8 cellular contexts compared by ENCODE assay signal in genomic region chr2:177763532-177764265, GRCh38.
DNase-seq lines count a peak whose midpoint lies in the region; ATAC-seq and TF ChIP-seq lines count a peak whose summit lies in the region.

No MANE protein-coding gene starts in this region.

- no peaks in the 10 kb centered on the region for H3K9me3 ChIP-seq in OCI-LY3 (ENCODE audit: insufficient read depth, low read length)
- H3K9me3 ChIP-seq in fibroblast of lung (ENCODE audit: control insufficient read depth, insufficient read depth, low read depth, low read length), result no peaks in the 10 kb centered on the region
- no peaks in the 10 kb centered on the region for H3K9me3 ChIP-seq in neural cell (ENCODE audit: low read length)

- H3F3A ChIP-seq in neural cell (ENCODE audit: insufficient read depth, low read length, poor library complexity, severe bottlenecking), result no peaks in the 10 kb centered on the region

- no peaks in the 10 kb centered on the region for H3K9me2 ChIP-seq in neural cell (ENCODE audit: insufficient read depth, low read length)

- no peaks in the 10 kb centered on the region for H4K20me1 ChIP-seq in OCI-LY3 (ENCODE audit: insufficient read depth, low read length)
- H4K20me1 ChIP-seq in fibroblast of lung (ENCODE audit: control insufficient read depth, extremely low read depth, insufficient read depth, low read length), result no peaks in the 10 kb centered on the region
- no peaks in the 10 kb centered on the region for H4K20me1 ChIP-seq in neural cell (ENCODE audit: insufficient read depth)

- H2AFZ ChIP-seq in OCI-LY3 (ENCODE audit: low read depth, low read length), result peak overlapping the region; percentile 88
- peak overlapping the region; percentile 44 for H2AFZ ChIP-seq in fibroblast of lung (ENCODE audit: low read length)
- H2AFZ ChIP-seq in neural cell (ENCODE audit: low read depth, low read length), result no peak overlapping the region

- H3K4me1 ChIP-seq in OCI-LY3 (ENCODE audit: low read length), result peaks cover 2% of the 10 kb centered on the region; the same call in 1 of the 2 replicates
- H3K4me1 ChIP-seq in fibroblast of lung (ENCODE audit: control insufficient read depth, extremely low read depth, insufficient read depth, low read length), result no peaks in the 10 kb centered on the region

- no peak overlapping the region for H3K27ac Mint-ChIP-seq in stimulated activated naive CD8-positive, alpha-beta T cell treated with anti-CD3 and anti-CD28 coated beads, Interleukin-15, amount 100 ng/mL, for 72 hours

- DNase-seq in DMS114 treated with DMSO at 0.1 percent for 48 hours (lab: John Stamatoyannopoulos, UW; ENCODE audit: unreplicated experiment) (peak; percentile 32), HT-29 (ENCODE audit: low spot score) (peak; percentile 80), activated T-cell treated with anti-CD3 and anti-CD28 coated beads for 1 hour (ENCODE audit: low read depth) (peak; percentile 69), fibroblast of lung (ENCODE audit: low read depth in 2 of 2) (peak; percentile 54 to 73)
- DNase-seq in stimulated activated naive CD8-positive, alpha-beta T cell treated with anti-CD3 and anti-CD28 coated beads, Interleukin-15, amount 100 ng/mL, for 72 hours, result peak; percentile 74 to 77

- H3K27me3 ChIP-seq in OCI-LY3 (ENCODE audit: low read depth, low read length) (peaks cover 14% of the 10 kb centered on the region), fibroblast of lung (ENCODE audit: control insufficient read depth, insufficient read depth, low read length) (no peaks in the 10 kb centered on the region), neural cell (ENCODE audit: insufficient read depth, low read depth, low read length) (no peaks in the 10 kb centered on the region)

- H3K4me2 ChIP-seq in OCI-LY3 (ENCODE audit: low read length), result peak overlapping the region; percentile 85
- H3K4me2 ChIP-seq in fibroblast of lung (ENCODE audit: extremely low read depth, insufficient read depth, low read length), result peak overlapping the region; percentile 33
- no peak overlapping the region for H3K4me2 ChIP-seq in neural cell (ENCODE audit: low read length)

- H3K27ac ChIP-seq in OCI-LY3 (ENCODE audit: low read length) (no peak overlapping the region), fibroblast of lung (ENCODE audit: insufficient read depth, low read length) (no peak overlapping the region), neural cell (ENCODE audit: low read length) (no peak overlapping the region)

- H3K36me3 ChIP-seq in OCI-LY3 (replicated peaks; ENCODE audit: low read depth, low read length) (no peaks in the 10 kb centered on the region), fibroblast of lung (ENCODE audit: control insufficient read depth, insufficient read depth, low read length) (no peaks in the 10 kb centered on the region), neural cell (ENCODE audit: insufficient read depth, low read length) (no peaks in the 10 kb centered on the region)

- peak; percentile 97 for ATAC-seq in GM21447 (IDR thresholded peaks at IDR 0.05; ENCODE audit: unreplicated experiment)
- ATAC-seq in stimulated activated naive CD8-positive, alpha-beta T cell treated with anti-CD3 and anti-CD28 coated beads, Interleukin-15, amount 100 ng/mL, for 72 hours, result peak; percentile 95

- H3K79me2 ChIP-seq in OCI-LY3 (ENCODE audit: low read length) (no peaks in the 10 kb centered on the region), fibroblast of lung (ENCODE audit: control insufficient read depth, insufficient read depth, low read length) (no peaks in the 10 kb centered on the region), neural cell (replicated peaks; ENCODE audit: insufficient read depth, low read length) (no peaks in the 10 kb centered on the region)

- no peak overlapping the region for H3K4me3 Mint-ChIP-seq in stimulated activated naive CD8-positive, alpha-beta T cell treated with anti-CD3 and anti-CD28 coated beads, Interleukin-15, amount 100 ng/mL, for 72 hours

- TF ChIP-seq EP300 in neural cell (conservative IDR thresholded peaks at IDR 0.05; ENCODE audit: poor library complexity, severe bottlenecking), result no peak

- TF ChIP-seq CTCF in OCI-LY3 (IDR thresholded peaks at IDR 0.05; ENCODE audit: low read depth, low read length) (peak; percentile 82), fibroblast of lung (conservative IDR thresholded peaks at IDR 0.05 in 1 of 2, IDR thresholded peaks at IDR 0.05 in 1 of 2; ENCODE audit: low read depth in 1 of 2, low read length in 2 of 2) (peak; percentile 61 to 82), neural cell (IDR thresholded peaks at IDR 0.05; ENCODE audit: poor library complexity, severe bottlenecking) (peak; percentile 68)

- TF ChIP-seq RAD21 in neural cell (conservative IDR thresholded peaks at IDR 0.05), result peak; percentile 46

- H3K4me1 Mint-ChIP-seq in stimulated activated naive CD8-positive, alpha-beta T cell treated with anti-CD3 and anti-CD28 coated beads, Interleukin-15, amount 100 ng/mL, for 72 hours, result peaks cover 4% of the 10 kb centered on the region

- peaks cover 27% of the 10 kb centered on the region for H3K27me3 Mint-ChIP-seq in stimulated activated naive CD8-positive, alpha-beta T cell treated with anti-CD3 and anti-CD28 coated beads, Interleukin-15, amount 100 ng/mL, for 72 hours

- no peaks in the 10 kb centered on the region for H3K9me3 Mint-ChIP-seq in stimulated activated naive CD8-positive, alpha-beta T cell treated with anti-CD3 and anti-CD28 coated beads, Interleukin-15, amount 100 ng/mL, for 72 hours

- H3K9ac ChIP-seq in OCI-LY3 (ENCODE audit: low read length) (no peak overlapping the region), fibroblast of lung (ENCODE audit: insufficient read depth, low read length) (no peak overlapping the region), neural cell (ENCODE audit: low read length) (no peak overlapping the region)

- H3K4me3 ChIP-seq in OCI-LY3 (ENCODE audit: low read length) (peak overlapping the region; percentile 67), fibroblast of lung (replicated peaks in 1 of 4; ENCODE audit: control extremely low read depth in 1 of 4, insufficient read depth in 1 of 4, low read depth in 3 of 4, low read length in 4 of 4) (no peak overlapping the region), neural cell (ENCODE audit: low read length) (no peak overlapping the region)

TF ChIP-seq in neural cell, 6 proteins besides CTCF, POLR2A, EP300 and RAD21:
- TF ChIP-seq SMC3 (conservative IDR thresholded peaks at IDR 0.05; ENCODE audit: poor library complexity) (peak; percentile 67), POLR2AphosphoS5 (IDR thresholded peaks at IDR 0.05) (no peak), TAF1 (IDR thresholded peaks at IDR 0.05; ENCODE audit: low read depth) (no peak), MXI1 (conservative IDR thresholded peaks at IDR 0.05; ENCODE audit: poor library complexity, severe bottlenecking) (no peak), EZH2 (IDR thresholded peaks at IDR 0.05; ENCODE audit: borderline replicate concordance, insufficient read depth, low read length, poor library complexity, severe bottlenecking) (no peak)
- TF ChIP-seq, protein P1, sequence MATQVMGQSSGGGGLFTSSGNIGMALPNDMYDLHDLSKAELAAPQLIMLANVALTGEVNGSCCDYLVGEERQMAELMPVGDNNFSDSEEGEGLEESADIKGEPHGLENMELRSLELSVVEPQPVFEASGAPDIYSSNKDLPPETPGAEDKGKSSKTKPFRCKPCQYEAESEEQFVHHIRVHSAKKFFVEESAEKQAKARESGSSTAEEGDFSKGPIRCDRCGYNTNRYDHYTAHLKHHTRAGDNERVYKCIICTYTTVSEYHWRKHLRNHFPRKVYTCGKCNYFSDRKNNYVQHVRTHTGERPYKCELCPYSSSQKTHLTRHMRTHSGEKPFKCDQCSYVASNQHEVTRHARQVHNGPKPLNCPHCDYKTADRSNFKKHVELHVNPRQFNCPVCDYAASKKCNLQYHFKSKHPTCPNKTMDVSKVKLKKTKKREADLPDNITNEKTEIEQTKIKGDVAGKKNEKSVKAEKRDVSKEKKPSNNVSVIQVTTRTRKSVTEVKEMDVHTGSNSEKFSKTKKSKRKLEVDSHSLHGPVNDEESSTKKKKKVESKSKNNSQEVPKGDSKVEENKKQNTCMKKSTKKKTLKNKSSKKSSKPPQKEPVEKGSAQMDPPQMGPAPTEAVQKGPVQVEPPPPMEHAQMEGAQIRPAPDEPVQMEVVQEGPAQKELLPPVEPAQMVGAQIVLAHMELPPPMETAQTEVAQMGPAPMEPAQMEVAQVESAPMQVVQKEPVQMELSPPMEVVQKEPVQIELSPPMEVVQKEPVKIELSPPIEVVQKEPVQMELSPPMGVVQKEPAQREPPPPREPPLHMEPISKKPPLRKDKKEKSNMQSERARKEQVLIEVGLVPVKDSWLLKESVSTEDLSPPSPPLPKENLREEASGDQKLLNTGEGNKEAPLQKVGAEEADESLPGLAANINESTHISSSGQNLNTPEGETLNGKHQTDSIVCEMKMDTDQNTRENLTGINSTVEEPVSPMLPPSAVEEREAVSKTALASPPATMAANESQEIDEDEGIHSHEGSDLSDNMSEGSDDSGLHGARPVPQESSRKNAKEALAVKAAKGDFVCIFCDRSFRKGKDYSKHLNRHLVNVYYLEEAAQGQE (IDR thresholded peaks at IDR 0.05; ENCODE audit: borderline replicate concordance), result no peak
TF ChIP-seq in neural cell: peak in this region for 1.
